Comparison of ENCODE assay signal across 10 cellular contexts in genomic region chr3:46846624-46847542, GRCh38. TPM values are rescaled to one million over a fixed set of nuclear protein-coding genes. Genes with fewer than 3 reads are reported as not detected.
DNase-seq lines count a peak whose midpoint lies in the region; ATAC-seq, FAIRE-seq and TF ChIP-seq lines count a peak whose summit lies in the region.
"Had no signal": no experiment of that assay in that cellular context is flagged by ENCODE, and none has a peak within 500 bp of the region (broad histone marks: within the 10 kb centered on the region; RNA-seq: fewer than 3 reads in every experiment).

No MANE protein-coding gene starts in this region.

- FAIRE-seq in endothelial cell of umbilical vein (lab: Jason Lieb, UNC), result no peak

- no peak overlapping the region for H3K4me3 ChIP-seq in CD4-positive, CD25-positive, alpha-beta regulatory T cell (ENCODE audit: low read depth, low read length)
- H3K4me3 ChIP-seq in OCI-LY7 (ENCODE audit: low read depth, low read length, poor library complexity, severe bottlenecking) (no peak overlapping the region), endothelial cell of umbilical vein (replicated peaks in 1 of 3; ENCODE audit: insufficient read depth in 1 of 3, low read depth in 1 of 3, low read length in 3 of 3) (no peak overlapping the region), prostate gland (no peak overlapping the region), testis (no peak overlapping the region)
- H3K4me3 ChIP-seq: HAP-1 had no signal

- TF ChIP-seq POLR2A in endothelial cell of umbilical vein (IDR thresholded peaks at IDR 0.05; ENCODE audit: low read depth, low read length) (no peak), prostate gland (IDR thresholded peaks at IDR 0.05) (no peak), testis (IDR thresholded peaks at IDR 0.05) (no peak)

- H3K4me2 ChIP-seq in OCI-LY7 (ENCODE audit: low read length) (peak overlapping the region; percentile 26; the same call in 1 of the 2 replicates), endothelial cell of umbilical vein (ENCODE audit: insufficient read depth, low read length) (peak overlapping the region; percentile 68)

- DNase-seq in CD4-positive, CD25-positive, alpha-beta regulatory T cell, result no peak
- DNase-seq in OCI-LY7 (ENCODE audit: low spot score) (no peak), endothelial cell of umbilical vein (ENCODE audit: low read depth, low spot score) (no peak), prostate gland (ENCODE audit: low spot score) (no peak), testis (no peak), NCI-H1436 (lab: John Stamatoyannopoulos, UW) (no peak)

- H3K36me3 ChIP-seq in CD4-positive, CD25-positive, alpha-beta regulatory T cell (ENCODE audit: control insufficient read depth, insufficient read depth, low read length), result no peaks in the 10 kb centered on the region
- H3K36me3 ChIP-seq in OCI-LY7 (ENCODE audit: insufficient read depth, low read length) (no peaks in the 10 kb centered on the region), endothelial cell of umbilical vein (ENCODE audit: control insufficient read depth in 2 of 2, extremely low read depth in 1 of 2, insufficient read depth in 2 of 2, low read length in 2 of 2) (no peaks in the 10 kb centered on the region), prostate gland (no peaks in the 10 kb centered on the region), testis (ENCODE audit: low read depth, missing control alignments) (no peaks in the 10 kb centered on the region)
- H3K36me3 ChIP-seq: adrenal gland, HAP-1 had no signal

- H3K27ac Mint-ChIP-seq in CD4-positive, CD25-positive, alpha-beta regulatory T cell, result peak overlapping the region in 1 of 3 donors; percentile 20

- intact Hi-C loops in OCI-LY7 (cut with micrococcal nuclease; ENCODE audit: unreplicated experiment) (no loop called here), endothelial cell of umbilical vein (cut with micrococcal nuclease) (no loop called here), prostate gland (cut with DNase I) (no loop called here), testis (cut with DNase I; ENCODE audit: low total_unique reads) (no loop called here)

- no peaks in the 10 kb centered on the region for H3K9me1 ChIP-seq in endothelial cell of umbilical vein (replicated peaks; ENCODE audit: control insufficient read depth, extremely low read depth, insufficient read depth, low read length)

- H3K4me1 Mint-ChIP-seq in CD4-positive, CD25-positive, alpha-beta regulatory T cell, result peaks cover 0 to 13% (median 2%) of the 10 kb centered on the region in 4 donors

- H3K9me3 Mint-ChIP-seq in CD4-positive, CD25-positive, alpha-beta regulatory T cell, result peaks cover 0 to 12% (median 0%) of the 10 kb centered on the region in 7 donors

- H4K20me1 ChIP-seq in OCI-LY7 (ENCODE audit: insufficient read depth, low read length), result no peaks in the 10 kb centered on the region
- no peaks in the 10 kb centered on the region for H4K20me1 ChIP-seq in endothelial cell of umbilical vein (replicated peaks; ENCODE audit: control insufficient read depth, extremely low read depth, insufficient read depth, low read length)

- dilution Hi-C loops in endothelial cell of umbilical vein (cut with MboI; ENCODE audit: extremely low pct_ligation_motif_present, low sequenced_read_pairs), result no loop called here

- H2AFZ ChIP-seq in OCI-LY7 (ENCODE audit: low read length), result no peak overlapping the region
- H2AFZ ChIP-seq in endothelial cell of umbilical vein (ENCODE audit: low read depth, low read length), result peak overlapping the region; percentile 96

- TF ChIP-seq CTCF in OCI-LY7 (conservative IDR thresholded peaks at IDR 0.05; ENCODE audit: low read length) (no peak), endothelial cell of umbilical vein (IDR thresholded peaks at IDR 0.05; ENCODE audit: extremely low read depth in 1 of 2, insufficient read depth in 1 of 2, low read depth in 1 of 2, low read length in 2 of 2) (no peak), prostate gland (IDR thresholded peaks at IDR 0.05) (no peak), testis (IDR thresholded peaks at IDR 0.05) (no peak)

- H3K79me2 ChIP-seq in OCI-LY7 (ENCODE audit: insufficient read depth, low read depth, low read length), result no peaks in the 10 kb centered on the region
- no peaks in the 10 kb centered on the region for H3K79me2 ChIP-seq in endothelial cell of umbilical vein (ENCODE audit: control insufficient read depth, insufficient read depth, low read length)

- H3K4me3 Mint-ChIP-seq in CD4-positive, CD25-positive, alpha-beta regulatory T cell, result peak overlapping the region; percentile 32 to 84 (median 66)

- BruUV-seq in OCI-LY7 (replicated peaks; lab: Mats Ljungman, UMichigan) (no TSS peak), endothelial cell of umbilical vein (replicated peaks; lab: Mats Ljungman, UMichigan) (no TSS peak)

- H3K9ac ChIP-seq in endothelial cell of umbilical vein (replicated peaks; ENCODE audit: extremely low read depth, insufficient read depth, low read length), result no peak overlapping the region

- CTCF ChIA-PET in OCI-LY7 (lab: Charles Lee; ENCODE audit: unreplicated experiment), result no interaction called here
- CTCF ChIA-PET in endothelial cell of umbilical vein (lab: Charles Lee), result interaction anchor here (0.9 to 3.3 kb wide), 20 partner anchors 10 to 152 kb away, joined by 3 to 13 read pairs (median 4); partner anchors contain the start of gene MYL3

- POLR2A ChIA-PET in OCI-LY7 (lab: Charles Lee), result no interaction called here
- POLR2A ChIA-PET in endothelial cell of umbilical vein (lab: Charles Lee), result no interaction called here

- no peaks in the 10 kb centered on the region for H3K27me3 ChIP-seq in CD4-positive, CD25-positive, alpha-beta regulatory T cell (ENCODE audit: control insufficient read depth, insufficient read depth, low read length)
- peaks cover 2 to 7% of the 10 kb centered on the region in 2 experiments for H3K27me3 ChIP-seq in endothelial cell of umbilical vein (ENCODE audit: control insufficient read depth in 2 of 2, insufficient read depth in 2 of 2, low read length in 2 of 2)
- H3K27me3 ChIP-seq in prostate gland (replicated peaks; ENCODE audit: insufficient read depth), result no peaks in the 10 kb centered on the region
- no peaks in the 10 kb centered on the region for H3K27me3 ChIP-seq in testis
- H3K27me3 ChIP-seq: adrenal gland had no signal

- no peak overlapping the region for H3K27ac ChIP-seq in CD4-positive, CD25-positive, alpha-beta regulatory T cell (ENCODE audit: insufficient read depth, low read length, poor library complexity, severe bottlenecking)
- no peak overlapping the region for H3K27ac ChIP-seq in OCI-LY7 (ENCODE audit: low read depth, low read length, poor library complexity, severe bottlenecking)
- H3K27ac ChIP-seq in endothelial cell of umbilical vein (ENCODE audit: insufficient read depth, low read depth, low read length), result no peak overlapping the region
- peak overlapping the region; percentile 77 to 79 for H3K27ac ChIP-seq in prostate gland
- no peak overlapping the region for H3K27ac ChIP-seq in testis

- peaks cover 0 to 2% of the 10 kb centered on the region in 2 experiments for H3K9me3 ChIP-seq in CD4-positive, CD25-positive, alpha-beta regulatory T cell (ENCODE audit: control insufficient read depth in 2 of 2, low read length in 2 of 2)
- H3K9me3 ChIP-seq in OCI-LY7 (ENCODE audit: low read length) (peaks cover 3% of the 10 kb centered on the region; the same call in 1 of the 2 replicates), endothelial cell of umbilical vein (replicated peaks; ENCODE audit: control insufficient read depth, insufficient read depth, low read length) (no peaks in the 10 kb centered on the region), prostate gland (no peaks in the 10 kb centered on the region), testis (no peaks in the 10 kb centered on the region)
- H3K9me3 ChIP-seq: HAP-1 had no signal

- H3K27me3 Mint-ChIP-seq in CD4-positive, CD25-positive, alpha-beta regulatory T cell, result peaks cover 21% of the 10 kb centered on the region

- ATAC-seq in CD4-positive, CD25-positive, alpha-beta regulatory T cell (ENCODE audit: low read depth in 2 of 2), result no peak
- no peak for ATAC-seq in HG03460 (IDR thresholded peaks at IDR 0.05; ENCODE audit: unreplicated experiment)
- ATAC-seq in activated CD4-positive, CD25-positive, alpha-beta regulatory T cell treated with anti-CD3 and anti-CD28 coated beads, Interleukin-2, amount 50 U/mL, for 24 hours, result no peak

- 90% methylated on average over 9 of the region's 9 CpGs for WGBS in prostate gland
- 81 to 93% methylated on average over 2 to 9 of the region's 9 CpGs for WGBS in testis, 2 donors

- H3K9me2 ChIP-seq in OCI-LY7 (ENCODE audit: insufficient read depth, low read length), result no peaks in the 10 kb centered on the region

- peaks cover 13% of the 10 kb centered on the region for H3K4me1 ChIP-seq in CD4-positive, CD25-positive, alpha-beta regulatory T cell (ENCODE audit: control insufficient read depth, insufficient read depth, low read length, poor library complexity, severe bottlenecking)
- H3K4me1 ChIP-seq in OCI-LY7 (ENCODE audit: insufficient read depth, low read length, poor library complexity, severe bottlenecking), result no peaks in the 10 kb centered on the region
- peaks cover 14% of the 10 kb centered on the region for H3K4me1 ChIP-seq in endothelial cell of umbilical vein (ENCODE audit: control insufficient read depth, extremely low read depth, insufficient read depth, low read length)
- H3K4me1 ChIP-seq in prostate gland (replicated peaks), result no peaks in the 10 kb centered on the region
- peaks cover 7% of the 10 kb centered on the region for H3K4me1 ChIP-seq in testis
- H3K4me1 ChIP-seq: HAP-1 had no signal

- no peaks in the 10 kb centered on the region for H3K36me3 Mint-ChIP-seq in CD4-positive, CD25-positive, alpha-beta regulatory T cell

RNA-seq across cellular contexts. Expression of gene MYL3, which starts 16.4 kb away (rescaled TPM):
- not detected for total RNA-seq in CD4-positive, CD25-positive, alpha-beta regulatory T cell
- not detected for polyA plus RNA-seq in CD4-positive, CD25-positive, alpha-beta regulatory T cell
- total RNA-seq in OCI-LY7 (2014; rRNA removed; shearing (Covaris generic)), result not detected in 2 replicates
- total RNA-seq in OCI-LY7 (2022) (not detected in 2 replicates), endothelial cell of umbilical vein (not detected in 2 replicates), prostate gland (1 to 10 TPM in 1 of 2 donors, not detected in 1; 1.9 TPM), testis (1 to 10 TPM; 1.2 to 3.0 TPM)
- polyA plus RNA-seq in endothelial cell of umbilical vein (not detected in 2 replicates), testis (ENCODE audit: insufficient read depth, low read depth, low replicate concordance) (14.5 TPM)
- polyA plus RNA-seq in endothelial cell of umbilical vein (2011; cell fraction: cytosol; rRNA removed), result not detected in 2 replicates
- not detected in 2 replicates for polyA plus RNA-seq in endothelial cell of umbilical vein (2011; cell fraction: nucleus; rRNA removed)
- polyA plus RNA-seq in endothelial cell of umbilical vein (2012), result not detected in 2 replicates
- polyA minus RNA-seq in endothelial cell of umbilical vein, result not detected in 2 replicates
- not detected for polyA minus RNA-seq in endothelial cell of umbilical vein (2011; cell fraction: cytosol; rRNA and poly(A)+ RNA removed)
- not detected in 2 replicates for polyA minus RNA-seq in endothelial cell of umbilical vein (2011; cell fraction: nucleus; rRNA and poly(A)+ RNA removed)

RNA-seq across cellular contexts. Expression of gene PTH1R, which starts 30.6 kb away (rescaled TPM):
- not detected for total RNA-seq in CD4-positive, CD25-positive, alpha-beta regulatory T cell
- not detected for polyA plus RNA-seq in CD4-positive, CD25-positive, alpha-beta regulatory T cell
- total RNA-seq in OCI-LY7 (2014; rRNA removed; shearing (Covaris generic)), result not detected in 2 replicates
- not detected in 2 replicates for total RNA-seq in OCI-LY7 (2022)
- total RNA-seq in endothelial cell of umbilical vein, result 0.46 and 0.65 TPM in 2 replicates
- polyA plus RNA-seq in endothelial cell of umbilical vein, result 0.08 TPM in 1 of 2 replicates, not detected in the other
- polyA plus RNA-seq in endothelial cell of umbilical vein (2011; cell fraction: cytosol; rRNA removed), result 0.14 and 0.25 TPM in 2 replicates
- 0.15 and 0.30 TPM in 2 replicates for polyA plus RNA-seq in endothelial cell of umbilical vein (2011; cell fraction: nucleus; rRNA removed)
- polyA plus RNA-seq in endothelial cell of umbilical vein (2012), result 0.17 TPM in 1 of 2 replicates, not detected in the other
- polyA minus RNA-seq in endothelial cell of umbilical vein, result not detected in 2 replicates
- polyA minus RNA-seq in endothelial cell of umbilical vein (2011; cell fraction: cytosol; rRNA and poly(A)+ RNA removed), result not detected
- not detected in 2 replicates for polyA minus RNA-seq in endothelial cell of umbilical vein (2011; cell fraction: nucleus; rRNA and poly(A)+ RNA removed)
- 10 to 100 TPM in 1 of 2 donors, 1 to 10 TPM in 1; 1.3 to 10.8 TPM for total RNA-seq in prostate gland
- total RNA-seq in testis, result 10 to 100 TPM in 1 of 2 donors, 1 to 10 TPM in 1; 8.4 to 11.3 TPM
- 10.2 TPM for polyA plus RNA-seq in testis (ENCODE audit: insufficient read depth, low read depth, low replicate concordance)

Comparison
In these comparisons a context has a peak if more than half of its experiments do, and no peak if none do; other contexts are left out.
1. H3K27ac ChIP-seq: peak in prostate gland (2 of 2); none in CD4-positive, CD25-positive, alpha-beta regulatory T cell (single experiment), OCI-LY7 (single experiment), endothelial cell of umbilical vein (single experiment) and testis (0 of 2).